ENCODE assay signal across 15 cellular contexts in genomic region chr18:48680339-48680738, GRCh38.
A peak's percentile ranks its signal among the peaks of the same experiment; 100 is the strongest.
DNase-seq lines count a peak whose midpoint lies in the region; ATAC-seq and TF ChIP-seq lines count a peak whose summit lies in the region.
"Had no signal": no experiment of that assay in that cellular context is flagged by ENCODE, and none has a peak within 500 bp of the region (broad histone marks: within the 10 kb centered on the region; RNA-seq: fewer than 3 reads in every experiment).

No MANE protein-coding gene starts in this region.

- H3K4me3 ChIP-seq in upper lobe of right lung = no peak overlapping the region
- H3K4me3 ChIP-seq: K562 had no signal

- ATAC-seq in left ventricle myocardium superior (peak; percentile 40), upper lobe of right lung (peak; percentile 18), GM21528 (IDR thresholded peaks at IDR 0.05; ENCODE audit: low FRiP score, unreplicated experiment) (no peak)
- ATAC-seq: effector memory CD8-positive, alpha-beta T cell; K562; naive thymus-derived CD8-positive, alpha-beta T cell; PC-3; stimulated activated memory B cell treated with anti-CD40 and anti-IgM and Interleukin-4, amounts not matched to agents 10 μg/mL and 1 μg/mL and 100 μg/mL, for 72 hours had no signal

- TF ChIP-seq CTCF in upper lobe of right lung (IDR thresholded peaks at IDR 0.05) = no peak

- no peaks in the 10 kb centered on the region for H3K9me3 ChIP-seq in upper lobe of right lung

- intact Hi-C loops in left ventricle myocardium superior (cut with micrococcal nuclease) (no loop called here), posterior vena cava (cut with DNase I) (loop anchor here (10.0 kb wide), 2 partner anchors 74 to 104 kb away; no protein-coding TSS in a partner anchor), upper lobe of right lung (cut with DNase I) (no loop called here)

- H3K27me3 ChIP-seq in upper lobe of right lung = no peaks in the 10 kb centered on the region

- H3K36me3 ChIP-seq in upper lobe of right lung = no peaks in the 10 kb centered on the region

- H3K4me1 ChIP-seq in upper lobe of right lung = peaks cover 26% of the 10 kb centered on the region

- H3K27ac ChIP-seq in upper lobe of right lung = peak overlapping the region; percentile 2

- DNase-seq in dermis blood vessel endothelial cell (peak; percentile 28), left ventricle myocardium superior (peak; percentile 46), posterior vena cava (ENCODE audit: low spot score) (peak; percentile 84), upper lobe of right lung (no peak), HCEC 1CT (no peak), DMS53 (lab: John Stamatoyannopoulos, UW) (no peak)
- DNase-seq: activated gamma-delta T cell; effector memory CD8-positive, alpha-beta T cell; NCI-H1417; NCI-H524; PC-3 had no signal

Comparison
In these comparisons a context has a peak if more than half of its experiments do, and no peak if none do; other contexts are left out.
1. DNase-seq: peak in dermis blood vessel endothelial cell (single experiment), left ventricle myocardium superior (single experiment) and posterior vena cava (single experiment); none in upper lobe of right lung (single experiment), HCEC 1CT (single experiment) and DMS53 (single experiment).
2. intact Hi-C loops: an anchor here in posterior vena cava (10.0 kb wide); none called in left ventricle myocardium superior and upper lobe of right lung.